In the genomic region with DNA sequence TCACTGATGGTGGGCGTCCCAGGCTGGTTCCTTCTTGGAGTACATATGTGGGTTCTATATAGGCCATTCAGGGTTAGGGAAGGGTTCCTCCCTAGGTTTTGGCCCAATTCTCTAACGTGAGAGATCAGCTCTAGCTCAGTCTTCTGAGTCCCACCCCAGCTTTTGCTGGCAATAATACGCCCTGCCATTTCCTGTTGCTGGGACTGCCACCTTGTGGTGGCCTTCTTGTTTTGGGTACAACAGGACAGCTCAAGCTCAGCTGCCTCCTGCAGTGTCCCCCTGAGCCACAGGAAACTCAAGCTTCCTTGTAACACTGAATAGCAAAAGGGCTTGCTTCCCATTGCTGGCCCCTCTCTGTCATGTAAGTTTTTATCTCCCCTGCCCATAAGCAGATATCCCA, we compare ENCODE assay signal across 8 cellular contexts.
DNase-seq lines count a peak whose midpoint lies in the region; ATAC-seq, FAIRE-seq and TF ChIP-seq lines count a peak whose summit lies in the region.

No MANE protein-coding gene starts in this region.

- H4K20me1 ChIP-seq in GM12878 (ENCODE audit: control insufficient read depth, insufficient read depth) (no peaks in the 10 kb centered on the region), HepG2 (ENCODE audit: insufficient read depth, low read length) (no peaks in the 10 kb centered on the region)

- H3K4me2 ChIP-seq in GM12878 (ENCODE audit: control insufficient read depth, insufficient read depth): no peak overlapping the region
- no peak overlapping the region for H3K4me2 ChIP-seq in HepG2 (ENCODE audit: low read depth, low read length)

- TF ChIP-seq EP300 in GM12878 (IDR thresholded peaks at IDR 0.05; ENCODE audit: borderline replicate concordance in 1 of 2, control insufficient read depth in 1 of 2, low read depth in 2 of 2, low read length in 2 of 2) (no peak), HepG2 (IDR thresholded peaks at IDR 0.05; ENCODE audit: low read depth in 2 of 2, low read length in 2 of 2) (no peak), HepG2 (CRISPR knock-in tag; IDR thresholded peaks at IDR 0.05; ENCODE audit: borderline replicate concordance) (no peak), stomach (IDR thresholded peaks at IDR 0.05) (no peak)

- POLR2A ChIA-PET in CD8-positive, alpha-beta memory T cell (lab: Charles Lee): no interaction called here
- POLR2A ChIA-PET in GM12878 (lab: Charles Lee) (interaction anchor here (0.7 to 1.1 kb wide), 2 partner anchors 299 to 358 kb away, joined by 3 to 4 read pairs; a partner anchor contains a TSS), HepG2 (lab: Yijun Ruan, JAX) (no interaction called here)

- no peaks in the 10 kb centered on the region for H3K9me3 Mint-ChIP-seq in CD8-positive, alpha-beta memory T cell

- FAIRE-seq in GM12878 (lab: Jason Lieb, UNC) (peak; percentile 88), HepG2 (lab: Jason Lieb, UNC) (no peak)

- no peak for TF ChIP-seq POLR2A in GM12878 (IDR thresholded peaks at IDR 0.05; ENCODE audit: low read depth, low read length)
- no peak for TF ChIP-seq POLR2A in HepG2 (IDR thresholded peaks at IDR 0.05; ENCODE audit: insufficient read depth in 1 of 2, low read depth in 2 of 2, low read length in 2 of 2)
- no peak for TF ChIP-seq POLR2A in stomach (IDR thresholded peaks at IDR 0.05)

- H3K4me1 Mint-ChIP-seq in CD8-positive, alpha-beta memory T cell: peaks cover 9 to 19% (median 10%) of the 10 kb centered on the region in 3 donors

- peaks cover 8% of the 10 kb centered on the region for H3K4me1 ChIP-seq in CD8-positive, alpha-beta memory T cell (ENCODE audit: insufficient read depth, low read length)
- H3K4me1 ChIP-seq in GM12878 (ENCODE audit: control insufficient read depth, insufficient read depth, low read length): no peaks in the 10 kb centered on the region
- H3K4me1 ChIP-seq in HepG2 (ENCODE audit: insufficient read depth, low read length): no peaks in the 10 kb centered on the region
- peaks cover 1 to 11% (median 7%) of the 10 kb centered on the region in 4 donors for H3K4me1 ChIP-seq in stomach

- no peaks in the 10 kb centered on the region for H3K27me3 ChIP-seq in CD8-positive, alpha-beta memory T cell (ENCODE audit: insufficient read depth, low read length, poor library complexity, severe bottlenecking)
- H3K27me3 ChIP-seq in GM12878 (replicated peaks in 1 of 2; ENCODE audit: control insufficient read depth in 2 of 2, insufficient read depth in 2 of 2, low read length in 1 of 2) (no peaks in the 10 kb centered on the region), HepG2 (ENCODE audit: control insufficient read depth in 1 of 2, insufficient read depth in 2 of 2, low read length in 2 of 2) (no peaks in the 10 kb centered on the region), stomach (no peaks in the 10 kb centered on the region)

- BruUV-seq in GM12878 (replicated peaks; lab: Mats Ljungman, UMichigan) (no TSS peak), HepG2 (replicated peaks; lab: Mats Ljungman, UMichigan) (no TSS peak)

- no peak overlapping the region for H3K4me3 ChIP-seq in CD8-positive, alpha-beta memory T cell (ENCODE audit: low read length)
- H3K4me3 ChIP-seq in GM12878: no peak overlapping the region
- H3K4me3 ChIP-seq in HepG2 (replicated peaks in 1 of 3; ENCODE audit: insufficient read depth in 1 of 3, low read depth in 2 of 3, low read length in 3 of 3): no peak overlapping the region
- H3K4me3 ChIP-seq in stomach: no peak overlapping the region

- no peak overlapping the region for H3K4me3 Mint-ChIP-seq in CD8-positive, alpha-beta memory T cell

- peak; percentile 17 to 72 (median 26) for DNase-seq in CD8-positive, alpha-beta memory T cell
- DNase-seq in T-helper 2 cell (peak in 4 of 5 experiments; percentile 5 to 69 (median 26)), GM12878 (ENCODE audit: low read depth, low spot score) (no peak), HepG2 (ENCODE audit: low spot score) (peak; percentile 47), stomach (peak; percentile 33), superior temporal gyrus (ENCODE audit: extremely low spot score) (no peak)

- 33% methylated on average over 3 of the region's 3 CpGs for WGBS in GM12878 (ENCODE audit: insufficient coverage, insufficient replicate concordance, low lambda C conversion rate, missing lambda C conversion rate)
- WGBS in HepG2 (ENCODE audit: low lambda C conversion rate): 83% methylated on average over 1 of the region's 3 CpGs
- 63 to 76% (median 67%) methylated on average over 3 of the region's 3 CpGs for WGBS in stomach, 5 donors

- CTCF ChIA-PET in CD8-positive, alpha-beta memory T cell (lab: Charles Lee): interaction anchor here (0.6 to 1.7 kb wide), 16 partner anchors 11 to 297 kb away, joined by 3 to 11 read pairs (median 3); a partner anchor contains a TSS
- CTCF ChIA-PET in GM12878 (lab: Yijun Ruan, JAX): interaction anchor here (0.7 to 16.5 kb wide), 37 partner anchors 11 to 491 kb away, joined by 3 to 235 read pairs (median 5); a partner anchor contains a TSS
- CTCF ChIA-PET in HepG2 (lab: Yijun Ruan, JAX; ENCODE audit: low intra/inter-chr PET ratio, low total read pairs): no interaction called here

- in situ Hi-C loops in GM12878 (cut with MboI) (no loop called here), HepG2 (cut with HindIII; ENCODE audit: extremely low pct_ligation_motif_present, low pct_unique_long_range_greater_than_20kb) (loop anchor here (10.0 kb wide), 1 partner anchor 212 kb away; no protein-coding TSS in a partner anchor)

- H3K36me3 Mint-ChIP-seq in CD8-positive, alpha-beta memory T cell: peaks cover 0 to 3% (median 1%) of the 10 kb centered on the region in 3 donors

- RAD21 ChIA-PET in GM12878 (lab: Charles Lee; ENCODE audit: unreplicated experiment): interaction anchor here (0.7 to 1.8 kb wide), 19 partner anchors 16 to 359 kb away, joined by 3 to 14 read pairs (median 4); a partner anchor contains a TSS

- H3K27ac Mint-ChIP-seq in CD8-positive, alpha-beta memory T cell: peak overlapping the region in 1 of 8 donors; percentile 5

- H3K9ac ChIP-seq in GM12878 (ENCODE audit: control insufficient read depth, insufficient read depth, low read length) (no peak overlapping the region), HepG2 (ENCODE audit: insufficient read depth, low read depth, low read length) (no peak overlapping the region)

- H3K27ac ChIP-seq in CD8-positive, alpha-beta memory T cell (ENCODE audit: low read depth, low read length): no peak overlapping the region
- H3K27ac ChIP-seq in GM12878 (ENCODE audit: control insufficient read depth, insufficient read depth): no peak overlapping the region
- H3K27ac ChIP-seq in HepG2 (ENCODE audit: extremely low read length, insufficient read depth, low read length): no peak overlapping the region
- H3K27ac ChIP-seq in stomach: no peak overlapping the region

- ATAC-seq in GM18873 (IDR thresholded peaks at IDR 0.05; ENCODE audit: low FRiP score, unreplicated experiment) (peak; percentile 69), HG03378 (IDR thresholded peaks at IDR 0.05; ENCODE audit: unreplicated experiment) (peak; percentile 77), GM12878 (peak; percentile 89), HepG2 (peak; percentile 92)

- H3K36me3 ChIP-seq in CD8-positive, alpha-beta memory T cell (ENCODE audit: insufficient read depth, low read length): no peaks in the 10 kb centered on the region
- no peaks in the 10 kb centered on the region; a peak in 1 of 4 replicates for H3K36me3 ChIP-seq in GM12878 (ENCODE audit: control insufficient read depth in 2 of 2, insufficient read depth in 2 of 2, low read length in 1 of 2)
- H3K36me3 ChIP-seq in HepG2 (replicated peaks in 1 of 2; ENCODE audit: control insufficient read depth in 1 of 2, insufficient read depth in 2 of 2, low read length in 2 of 2): peaks cover 0 to 1% of the 10 kb centered on the region in 2 experiments; a peak in 1 of 5 replicates
- no peaks in the 10 kb centered on the region for H3K36me3 ChIP-seq in stomach

- TF ChIP-seq RAD21 in GM12878 (IDR thresholded peaks at IDR 0.05; ENCODE audit: insufficient read depth, low read depth, low read length) (peak; percentile 66), HepG2 (CRISPR knock-in tag; IDR thresholded peaks at IDR 0.05) (no peak)

- no peaks in the 10 kb centered on the region for H3K9me3 ChIP-seq in CD8-positive, alpha-beta memory T cell (ENCODE audit: low read length)
- H3K9me3 ChIP-seq in GM12878 (replicated peaks; ENCODE audit: control insufficient read depth, insufficient read depth, low read length) (no peaks in the 10 kb centered on the region), HepG2 (ENCODE audit: low read length) (no peaks in the 10 kb centered on the region), stomach (no peaks in the 10 kb centered on the region)

- peak; percentile 65 to 74 (median 66) for TF ChIP-seq CTCF in GM12878 (IDR thresholded peaks at IDR 0.05 in 2 of 3, conservative IDR thresholded peaks at IDR 0.05 in 1 of 3; ENCODE audit: control insufficient read depth in 2 of 3, extremely low read depth in 1 of 3, insufficient read depth in 1 of 3, low read depth in 3 of 3, low read length in 3 of 3)
- TF ChIP-seq CTCF in HepG2 (CRISPR knock-in tag; IDR thresholded peaks at IDR 0.05): peak; percentile 62
- peak in 2 of 7 experiments; percentile 7 to 11 for TF ChIP-seq CTCF in stomach (IDR thresholded peaks at IDR 0.05)

- H3K79me2 ChIP-seq in GM12878 (ENCODE audit: control insufficient read depth, insufficient read depth, low read length) (no peaks in the 10 kb centered on the region), HepG2 (ENCODE audit: insufficient read depth, low read length) (no peaks in the 10 kb centered on the region)

- H3K27me3 Mint-ChIP-seq in CD8-positive, alpha-beta memory T cell: no peaks in the 10 kb centered on the region

- intact Hi-C loops in GM12878 (cut with micrococcal nuclease; ENCODE audit: unreplicated experiment) (loop anchor here (1.0 kb wide), 1 partner anchor 212 kb away; no protein-coding TSS in a partner anchor), HepG2 (cut with micrococcal nuclease; ENCODE audit: unreplicated experiment) (loop anchor here (10.0 kb wide), 1 partner anchor 468 kb away; no protein-coding TSS in a partner anchor), stomach (cut with DNase I; ENCODE audit: low total_unique reads) (no loop called here)

- no peak overlapping the region for H2AFZ ChIP-seq in GM12878 (ENCODE audit: control insufficient read depth, low read depth, low read length)
- H2AFZ ChIP-seq in HepG2 (ENCODE audit: low read length): no peak overlapping the region

- SMC1A ChIA-PET in GM12878 (lab: Charles Lee; ENCODE audit: uncharacterized antibody, unreplicated experiment): interaction anchor here (0.6 to 3.3 kb wide), 24 partner anchors 16 to 473 kb away, joined by 3 to 28 read pairs (median 4); a partner anchor contains a TSS

TF ChIP-seq in GM12878, 131 proteins besides CTCF, POLR2A, EP300 and RAD21 (continues in another document):
- TF ChIP-seq ETV6 (conservative IDR thresholded peaks at IDR 0.05 in 1 of 2, IDR thresholded peaks at IDR 0.05 in 1 of 2; ENCODE audit: borderline replicate concordance in 1 of 2, low read depth in 1 of 2): no peak
- TF ChIP-seq YY1 (IDR thresholded peaks at IDR 0.05; ENCODE audit: low read depth, low read length): 0 out of 2 replicates have a peak, but pooled peaks have one; percentile 52

TF ChIP-seq in HepG2, 621 proteins besides CTCF, POLR2A, EP300 and RAD21 (continues in another document):
- TF ChIP-seq GZF1 (CRISPR knock-in tag; IDR thresholded peaks at IDR 0.05) (no peak), ZBTB20 (CRISPR knock-in tag; IDR thresholded peaks at IDR 0.05; ENCODE audit: borderline replicate concordance, low read depth) (no peak), EZH2 (conservative IDR thresholded peaks at IDR 0.05; ENCODE audit: low read depth, low read length) (no peak), STAG1 (CRISPR knock-in tag; IDR thresholded peaks at IDR 0.05) (peak; percentile 62)

Comparison
In these comparisons a context has a peak if more than half of its experiments do, and no peak if none do; other contexts are left out.
1. DNase-seq: peak in CD8-positive, alpha-beta memory T cell (5 of 5), T-helper 2 cell (4 of 5), HepG2 (single experiment) and stomach (single experiment); none in GM12878 (single experiment) and superior temporal gyrus (single experiment).
2. Peak in every context shown above with its lines, with median percentiles within 50 percentile points of each other: ATAC-seq.